13 cellular contexts compared by ENCODE assay signal in the genomic region with DNA sequence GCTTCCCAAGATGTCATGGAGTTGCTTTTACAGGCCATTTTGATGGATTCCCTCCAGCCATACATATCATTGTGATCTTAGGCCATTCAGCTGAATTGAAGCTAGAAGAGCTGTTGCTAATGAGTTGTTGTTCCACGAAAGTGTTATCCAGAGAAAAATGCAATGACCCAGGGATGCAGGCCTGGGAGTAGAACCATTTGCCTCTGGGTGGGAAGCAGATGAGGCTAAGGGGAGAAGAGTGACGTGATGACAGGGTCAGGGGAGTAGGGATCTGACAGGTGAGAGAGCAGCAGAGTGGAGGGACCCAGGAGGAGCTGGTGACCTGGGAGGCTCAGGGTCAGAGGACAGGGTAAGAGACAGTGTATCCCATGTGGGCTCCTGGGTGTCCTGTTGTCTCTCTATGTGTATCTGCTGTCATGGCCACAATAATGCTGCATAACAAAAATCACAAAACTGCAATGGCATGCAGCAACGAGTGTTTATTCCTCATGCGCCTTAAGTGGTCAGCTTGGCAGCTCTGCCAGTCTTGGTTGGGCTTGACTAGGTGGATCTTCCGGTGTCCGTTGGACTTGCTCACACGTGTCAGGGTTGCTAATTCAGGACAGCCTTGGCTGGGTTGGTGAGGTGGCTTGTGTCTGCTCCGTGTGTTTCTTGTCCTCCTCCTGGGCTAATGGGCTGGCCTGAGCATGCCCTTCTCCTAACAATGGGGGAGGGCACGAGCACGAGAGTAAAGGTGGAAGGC.
DNase-seq lines count a peak whose midpoint lies in the region; ATAC-seq and TF ChIP-seq lines count a peak whose summit lies in the region.
"Had no signal": no experiment of that assay in that cellular context is flagged by ENCODE, and none has a peak within 500 bp of the region (broad histone marks: within the 10 kb centered on the region; RNA-seq: fewer than 3 reads in every experiment).

No MANE protein-coding gene starts in this region.

- H3K27me3 ChIP-seq in ascending aorta (no peaks in the 10 kb centered on the region), stomach (peaks cover 0 to 6% (median 0%) of the 10 kb centered on the region in 3 donors)

- CTCF ChIA-PET in HEK293 (lab: Yijun Ruan, JAX), result interaction anchor here (0.6 to 2.9 kb wide), 6 partner anchors 14 to 323 kb away, joined by 3 to 23 read pairs (median 4); no protein-coding TSS in a partner anchor

- H3K4me3 ChIP-seq in HEK293 (ENCODE audit: low read depth, low read length) (no peak overlapping the region), ascending aorta (no peak overlapping the region), stomach (no peak overlapping the region)

- ATAC-seq in HG02981 (IDR thresholded peaks at IDR 0.05; ENCODE audit: unreplicated experiment), result no peak
- no peak for ATAC-seq in HG03097 (IDR thresholded peaks at IDR 0.05; ENCODE audit: low FRiP score, unreplicated experiment)
- ATAC-seq: WTC11 had no signal

- TF ChIP-seq POLR2A in stomach (IDR thresholded peaks at IDR 0.05), result no peak

- POLR2A ChIA-PET in HEK293 (lab: Yijun Ruan, JAX), result no interaction called here

- peaks cover 15% of the 10 kb centered on the region for H3K4me1 ChIP-seq in HEK293 (ENCODE audit: control insufficient read depth, insufficient read depth, low read length)
- peaks cover 32 to 66% of the 10 kb centered on the region in 2 donors for H3K4me1 ChIP-seq in ascending aorta
- peaks cover 27 to 72% (median 52%) of the 10 kb centered on the region in 4 donors for H3K4me1 ChIP-seq in stomach

- H3K9me3 ChIP-seq in HEK293 (ENCODE audit: control insufficient read depth, insufficient read depth, low read depth, low read length), result no peaks in the 10 kb centered on the region
- no peaks in the 10 kb centered on the region for H3K9me3 ChIP-seq in ascending aorta
- no peaks in the 10 kb centered on the region for H3K9me3 ChIP-seq in stomach

- no peak for TF ChIP-seq EP300 in stomach (IDR thresholded peaks at IDR 0.05)

- WGBS in stomach, 5 donors, result 78 to 90% (median 88%) methylated on average over 9 to 10 of the region's 10 CpGs

- intact Hi-C loops in ascending aorta (cut with DNase I), result loop anchor here (1.0 to 5.0 kb wide), 4 partner anchors 20 to 611 kb away; a partner anchor contains a TSS
- intact Hi-C loops in stomach (cut with DNase I; ENCODE audit: low total_unique reads), result no loop called here

- TF ChIP-seq CTCF in HEK293 (tag by site-specific recombination; IDR thresholded peaks at IDR 0.05), result no peak
- TF ChIP-seq CTCF in ascending aorta (IDR thresholded peaks at IDR 0.05), result no peak
- TF ChIP-seq CTCF in stomach (IDR thresholded peaks at IDR 0.05), result no peak

- no peaks in the 10 kb centered on the region for H3K36me3 ChIP-seq in HEK293 (ENCODE audit: control insufficient read depth in 2 of 2, insufficient read depth in 1 of 2, low read length in 2 of 2)
- H3K36me3 ChIP-seq in ascending aorta, result no peaks in the 10 kb centered on the region
- no peaks in the 10 kb centered on the region for H3K36me3 ChIP-seq in stomach

- no peak for DNase-seq in ascending aorta (ENCODE audit: low spot score in 2 of 2)
- DNase-seq in kidney tubule cell (ENCODE audit: low spot score), result peak; percentile 23
- no peak for DNase-seq in stomach
- DNase-seq in NCI-H82 treated with DMSO at 0.1 percent for 48 hours (lab: John Stamatoyannopoulos, UW; ENCODE audit: unreplicated experiment), result no peak
- no peak for DNase-seq in GM03348 (ENCODE audit: low spot score)
- DNase-seq: activated effector memory CD4-positive, alpha-beta T cell treated with Interleukin-2 at 50 U/mL for 16 hours; NCI-H2081 treated with DMSO at 0.1 percent for 48 hours; NCI-H748 treated with DMSO at 0.1 percent for 48 hours; small intestine had no signal

- H3K27ac ChIP-seq in HEK293 (ENCODE audit: extremely low read depth, low read depth, low read length), result no peak overlapping the region
- H3K27ac ChIP-seq in ascending aorta, result peak overlapping the region; percentile 91 to 95
- H3K27ac ChIP-seq in stomach, result peak overlapping the region in 4 of 5 donors; percentile 78 to 87 (median 84)

TF ChIP-seq in HEK293, 187 proteins besides CTCF, POLR2A, EP300 and RAD21:
- TF ChIP-seq MYNN (tag by site-specific recombination; IDR thresholded peaks at IDR 0.05; ENCODE audit: borderline replicate concordance), result no peak
- TF ChIP-seq, protein P1, sequence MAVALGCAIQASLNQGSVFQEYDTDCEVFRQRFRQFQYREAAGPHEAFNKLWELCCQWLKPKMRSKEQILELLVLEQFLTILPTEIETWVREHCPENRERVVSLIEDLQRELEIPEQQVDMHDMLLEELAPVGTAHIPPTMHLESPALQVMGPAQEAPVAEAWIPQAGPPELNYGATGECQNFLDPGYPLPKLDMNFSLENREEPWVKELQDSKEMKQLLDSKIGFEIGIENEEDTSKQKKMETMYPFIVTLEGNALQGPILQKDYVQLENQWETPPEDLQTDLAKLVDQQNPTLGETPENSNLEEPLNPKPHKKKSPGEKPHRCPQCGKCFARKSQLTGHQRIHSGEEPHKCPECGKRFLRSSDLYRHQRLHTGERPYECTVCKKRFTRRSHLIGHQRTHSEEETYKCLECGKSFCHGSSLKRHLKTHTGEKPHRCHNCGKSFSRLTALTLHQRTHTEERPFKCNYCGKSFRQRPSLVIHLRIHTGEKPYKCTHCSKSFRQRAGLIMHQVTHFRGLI (tag by site-specific recombination; IDR thresholded peaks at IDR 0.05), result peak; percentile 72
TF ChIP-seq in HEK293: peak in this region for 1.
